Comparison of ENCODE assay signal across 36 cellular contexts in genomic region chrX:67435536-67435935, GRCh38.
"Had no signal": no experiment of that assay in that cellular context is flagged by ENCODE, and none has a peak within 500 bp of the region (broad histone marks: within the 10 kb centered on the region; RNA-seq: fewer than 3 reads in every experiment).

No MANE protein-coding gene starts in this region.

- H3K36me3 ChIP-seq: adrenal gland, cardiac muscle cell had no signal

- H3K4me1 ChIP-seq: adrenal gland had no signal

- H3K9me3 ChIP-seq: adrenal gland had no signal

- DNase-seq: activated B cell treated with CpG ODN at 0.5 μM for 24 hours; activated CD4-positive, alpha-beta memory T cell treated with anti-CD3 and anti-CD28 coated beads for 36 hours; activated CD4-positive, alpha-beta T cell treated with anti-CD3 and anti-CD28 coated beads for 4 hours; activated CD4-positive, alpha-beta T cell treated with anti-CD3 and anti-CD28 coated beads, Interleukin-2, amount 10 ng/mL, durations not matched to agents 24 days and 14 days; activated CD4-positive, alpha-beta T cell treated with anti-CD3 and anti-CD28 coated beads, Interleukin-2, amount 50 U/mL, for 1 hour; activated CD4-positive, alpha-beta T cell treated with anti-CD3 and anti-CD28 coated beads, Interleukin-2, amount 50 U/mL, for 4 hours; activated CD4-positive, CD25-positive, alpha-beta regulatory T cell treated with anti-CD3 and anti-CD28 coated beads, Interleukin-2, amount 50 U/mL, for 72 hours; activated CD8-positive, alpha-beta memory T cell treated with anti-CD3 and anti-CD28 coated beads, Interleukin-2, amount 50 U/mL, for 4 hours; activated CD8-positive, alpha-beta T cell treated with anti-CD3 and anti-CD28 coated beads for 36 hours; activated effector memory CD4-positive, alpha-beta T cell treated with anti-CD3 and anti-CD28 coated beads, Interleukin-2, amount 50 U/mL, for 16 hours; activated gamma-delta T cell treated with Interleukin-2 at 50 U/mL for 16 hours; activated naive CD4-positive, alpha-beta T cell; activated naive CD4-positive, alpha-beta T cell treated with anti-CD3 and anti-CD28 coated beads for 36 hours; activated naive CD4-positive, alpha-beta T cell treated with anti-CD3 and anti-CD28 coated beads, Interleukin-2, amount 50 U/mL, for 16 hours; activated naive CD8-positive, alpha-beta T cell treated with anti-CD3 and anti-CD28 coated beads for 36 hours; activated T-cell treated with anti-CD3 and anti-CD28 coated beads for 4 hours; activated T-cell treated with anti-CD3 and anti-CD28 coated beads, Interleukin-2, amount 50 U/mL, for 1 hour; activated T-cell treated with anti-CD3 and anti-CD28 coated beads, Interleukin-2, amount 50 U/mL, for 4 hours; activated T-cell treated with anti-CD3 and anti-CD28 coated beads, Interleukin-2, amount 50 U/mL, for 72 hours; adrenal gland; amniotic stem cell; aorta; caudate nucleus; T-helper 1 cell; T-helper 2 cell; T-helper 9 cell had no signal

- H3K4me3 ChIP-seq: adrenal gland, cardiac muscle cell had no signal

- ATAC-seq: activated CD8-positive, alpha-beta T cell treated with anti-CD3 and anti-CD28 coated beads for 36 hours; activated naive CD4-positive, alpha-beta T cell treated with anti-CD3 and anti-CD28 coated beads, Interleukin-2, amount 50 U/mL, for 72 hours; activated T-cell treated with anti-CD3 and anti-CD28 coated beads, Interleukin-2, amount 50 U/mL, for 4 hours; activated T-cell treated with anti-CD3 and anti-CD28 coated beads, Interleukin-2, amount 50 U/mL, for 72 hours; activated T-helper 17 cell treated with anti-CD3 and anti-CD28 coated beads, Interleukin-2, amount 50 U/mL, for 72 hours had no signal

- H3K27ac ChIP-seq: adrenal gland, cardiac muscle cell, VCaP had no signal

- H3K4me1 Mint-ChIP-seq: activated B cell treated with CpG ODN at 0.5 μM for 24 hours; activated CD4-positive, alpha-beta T cell treated with anti-CD3 and anti-CD28 coated beads, Interleukin-2, amount 10 ng/mL, durations not matched to agents 24 days and 14 days; activated naive CD8-positive, alpha-beta T cell treated with anti-CD3 and anti-CD28 coated beads for 36 hours; activated T-helper 17 cell treated with anti-CD3 and anti-CD28 coated beads, Interleukin-2, amount 50 U/mL, for 72 hours; brain had no signal

- H3K9me3 Mint-ChIP-seq: activated naive CD8-positive, alpha-beta T cell treated with anti-CD3 and anti-CD28 coated beads for 36 hours; activated T-cell treated with anti-CD3 and anti-CD28 coated beads, Interleukin-2, amount 50 U/mL, for 4 hours; T-helper 1 cell treated with Interleukin-12 subunit alpha and Interleukin-12 subunit beta and Interleukin-4 antibody, amounts not matched to agents 30 μg/mL and 1 μg/mL, for 36 hours had no signal

- H3K36me3 Mint-ChIP-seq: activated CD4-positive, alpha-beta memory T cell treated with anti-CD3 and anti-CD28 coated beads for 36 hours; activated naive CD4-positive, alpha-beta T cell treated with anti-CD3 and anti-CD28 coated beads, Interleukin-2, amount 50 U/mL, for 72 hours; activated naive CD8-positive, alpha-beta T cell treated with anti-CD3 and anti-CD28 coated beads for 36 hours; brain had no signal

- H3K27ac Mint-ChIP-seq: activated B cell treated with CpG ODN at 0.5 μM for 24 hours; activated CD4-positive, alpha-beta memory T cell treated with anti-CD3 and anti-CD28 coated beads for 36 hours; activated CD4-positive, alpha-beta T cell treated with anti-CD3 and anti-CD28 coated beads, Interleukin-2, amount 10 ng/mL, durations not matched to agents 24 days and 14 days; activated CD8-positive, alpha-beta T cell treated with anti-CD3 and anti-CD28 coated beads for 36 hours; activated naive CD4-positive, alpha-beta T cell treated with anti-CD3 and anti-CD28 coated beads for 36 hours; activated naive CD4-positive, alpha-beta T cell treated with anti-CD3 and anti-CD28 coated beads, Interleukin-2, amount 50 U/mL, for 72 hours; activated naive CD8-positive, alpha-beta T cell treated with anti-CD3 and anti-CD28 coated beads for 36 hours; activated T-cell treated with anti-CD3 and anti-CD28 coated beads, Interleukin-2, amount 50 U/mL, for 72 hours; activated T-helper 1 cell treated with anti-CD3 and anti-CD28 coated beads, Interleukin-12 subunit alpha, Interleukin-12 subunit beta, Interleukin-2, Interleukin-4 antibody, amounts not matched to agents 30 ng/mL and 10 ng/mL and 1 ng/mL, durations not matched to agents 14 hours and 24 hours and 36 hours; activated T-helper 17 cell treated with anti-CD3 and anti-CD28 coated beads, Interleukin-2, amount 50 U/mL, for 72 hours; brain; T-helper 1 cell treated with Interleukin-12 subunit alpha and Interleukin-12 subunit beta and Interleukin-4 antibody, amounts not matched to agents 30 μg/mL and 1 μg/mL, for 36 hours; T-helper 2 cell treated with Interferon-gamma antibody and Interleukin-4, amounts not matched to agents 5 μg/mL and 100 μg/mL, for 36 hours had no signal

- H3K27me3 ChIP-seq: adrenal gland, cardiac muscle cell had no signal

- FAIRE-seq: bronchial epithelial cell, TTC549 had no signal

- H3K27me3 Mint-ChIP-seq: activated B cell treated with CpG ODN at 0.5 μM for 24 hours; activated CD4-positive, alpha-beta memory T cell treated with anti-CD3 and anti-CD28 coated beads for 36 hours; activated CD4-positive, alpha-beta T cell treated with anti-CD3 and anti-CD28 coated beads, Interleukin-2, amount 10 ng/mL, durations not matched to agents 24 days and 14 days; activated CD8-positive, alpha-beta T cell treated with anti-CD3 and anti-CD28 coated beads for 36 hours; activated naive CD8-positive, alpha-beta T cell treated with anti-CD3 and anti-CD28 coated beads for 36 hours; activated T-helper 17 cell treated with anti-CD3 and anti-CD28 coated beads, Interleukin-2, amount 50 U/mL, for 72 hours; brain had no signal

- H3K4me3 Mint-ChIP-seq: activated B cell treated with CpG ODN at 0.5 μM for 24 hours; activated CD4-positive, alpha-beta memory T cell treated with anti-CD3 and anti-CD28 coated beads for 36 hours; activated CD4-positive, alpha-beta T cell treated with anti-CD3 and anti-CD28 coated beads, Interleukin-2, amount 10 ng/mL, durations not matched to agents 24 days and 14 days; activated CD8-positive, alpha-beta T cell treated with anti-CD3 and anti-CD28 coated beads for 36 hours; activated naive CD4-positive, alpha-beta T cell treated with anti-CD3 and anti-CD28 coated beads for 36 hours; activated naive CD8-positive, alpha-beta T cell treated with anti-CD3 and anti-CD28 coated beads for 36 hours; activated T-cell treated with anti-CD3 and anti-CD28 coated beads, Interleukin-2, amount 50 U/mL, for 4 hours; activated T-cell treated with anti-CD3 and anti-CD28 coated beads, Interleukin-2, amount 50 U/mL, for 72 hours; activated T-helper 1 cell treated with anti-CD3 and anti-CD28 coated beads, Interleukin-12 subunit alpha, Interleukin-12 subunit beta, Interleukin-2, Interleukin-4 antibody, amounts not matched to agents 30 ng/mL and 10 ng/mL and 1 ng/mL, durations not matched to agents 14 hours and 24 hours and 36 hours; activated T-helper 17 cell treated with anti-CD3 and anti-CD28 coated beads, Interleukin-2, amount 50 U/mL, for 72 hours; brain; T-helper 1 cell treated with Interleukin-12 subunit alpha and Interleukin-12 subunit beta and Interleukin-4 antibody, amounts not matched to agents 30 μg/mL and 1 μg/mL, for 36 hours; T-helper 2 cell treated with Interferon-gamma antibody and Interleukin-4, amounts not matched to agents 5 μg/mL and 100 μg/mL, for 36 hours had no signal
